18 cellular contexts compared by ENCODE assay signal in the genomic region with DNA sequence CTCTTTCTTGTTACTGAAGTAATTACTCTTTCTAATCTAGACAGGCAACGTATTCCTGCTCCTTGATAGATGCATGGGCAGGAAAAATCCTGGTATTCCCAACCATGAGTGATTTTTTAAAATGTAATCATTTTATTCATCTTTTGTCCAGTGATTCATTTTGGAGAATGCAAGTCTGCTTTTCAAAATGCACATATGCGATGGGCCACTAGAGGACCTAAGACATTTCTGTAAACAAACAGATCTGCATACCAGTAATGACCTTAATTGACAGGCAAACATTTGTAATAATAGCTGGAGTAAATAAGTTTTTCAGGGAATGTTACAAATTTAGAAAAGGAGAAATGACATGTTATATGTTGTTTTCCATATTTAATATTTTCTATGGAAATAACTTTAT.
DNase-seq lines count a peak whose midpoint lies in the region; ATAC-seq and TF ChIP-seq lines count a peak whose summit lies in the region.
"Had no signal": no experiment of that assay in that cellular context is flagged by ENCODE, and none has a peak within 500 bp of the region (broad histone marks: within the 10 kb centered on the region; RNA-seq: fewer than 3 reads in every experiment).

No MANE protein-coding gene starts in this region.

- H3K9me3 ChIP-seq in left ventricle myocardium inferior (replicated peaks) = no peaks in the 10 kb centered on the region
- no peaks in the 10 kb centered on the region for H3K9me3 ChIP-seq in suprapubic skin
- H3K9me3 ChIP-seq: SJCRH30, tibial nerve had no signal

- H3K4me1 Mint-ChIP-seq in naive thymus-derived CD8-positive, alpha-beta T cell = no peaks in the 10 kb centered on the region
- H3K4me1 Mint-ChIP-seq in Calu3 (ENCODE audit: low read depth, unreplicated experiment) = no peaks in the 10 kb centered on the region

- H3K27me3 ChIP-seq in left ventricle myocardium inferior (ENCODE audit: low read depth) = no peaks in the 10 kb centered on the region
- H3K27me3 ChIP-seq in suprapubic skin = no peaks in the 10 kb centered on the region
- H3K27me3 ChIP-seq: SJCRH30, tibial nerve had no signal

- H3K36me3 Mint-ChIP-seq in naive thymus-derived CD8-positive, alpha-beta T cell = no peaks in the 10 kb centered on the region
- no peaks in the 10 kb centered on the region for H3K36me3 Mint-ChIP-seq in Calu3 (ENCODE audit: insufficient read depth, unreplicated experiment)

- no peak for TF ChIP-seq POLR2A in suprapubic skin (IDR thresholded peaks at IDR 0.05)

- intact Hi-C loops in left ventricle myocardium inferior (cut with micrococcal nuclease) = no loop called here
- intact Hi-C loops in left ventricle myocardium superior (cut with micrococcal nuclease) = no loop called here
- intact Hi-C loops in Calu3 (cut with micrococcal nuclease; ENCODE audit: unreplicated experiment) = no loop called here

- H3K27me3 Mint-ChIP-seq in naive thymus-derived CD8-positive, alpha-beta T cell = no peaks in the 10 kb centered on the region
- H3K27me3 Mint-ChIP-seq in Calu3 (ENCODE audit: unreplicated experiment) = no peaks in the 10 kb centered on the region

- POLR2A ChIA-PET in naive thymus-derived CD8-positive, alpha-beta T cell (lab: Charles Lee) = no interaction called here

- CTCF ChIA-PET in Calu3 (lab: Charles Lee) = no interaction called here

- TF ChIP-seq EP300 in suprapubic skin (IDR thresholded peaks at IDR 0.05) = no peak

- BruUV-seq in Calu3 (replicated peaks; lab: Mats Ljungman, UMichigan) = no TSS peak

- H3K4me3 ChIP-seq in left ventricle myocardium inferior = no peak overlapping the region
- H3K4me3 ChIP-seq in fibroblast of pulmonary artery (replicated peaks; ENCODE audit: low read depth, low read length) = no peak overlapping the region
- H3K4me3 ChIP-seq in suprapubic skin = no peak overlapping the region
- H3K4me3 ChIP-seq: SJCRH30, tibial nerve had no signal

- peaks cover 0 to 19% (median 3%) of the 10 kb centered on the region in 9 donors for H3K9me3 Mint-ChIP-seq in naive thymus-derived CD8-positive, alpha-beta T cell
- peaks cover 5% of the 10 kb centered on the region for H3K9me3 Mint-ChIP-seq in Calu3 (ENCODE audit: low read depth, unreplicated experiment)

- WGBS in suprapubic skin = 74% methylated on average over 2 of the region's 2 CpGs

- H3K27ac ChIP-seq in left ventricle myocardium inferior (replicated peaks) (no peak overlapping the region), suprapubic skin (no peak overlapping the region)
- H3K27ac ChIP-seq: SJCRH30, tibial nerve had no signal

- H3K4me1 ChIP-seq in left ventricle myocardium inferior (no peaks in the 10 kb centered on the region), suprapubic skin (no peaks in the 10 kb centered on the region)
- H3K4me1 ChIP-seq: SJCRH30, tibial nerve had no signal

- H3K36me3 ChIP-seq in left ventricle myocardium inferior = no peaks in the 10 kb centered on the region
- H3K36me3 ChIP-seq in suprapubic skin = no peaks in the 10 kb centered on the region
- H3K36me3 ChIP-seq: SJCRH30, tibial nerve had no signal

- ATAC-seq in left ventricle myocardium superior = no peak
- ATAC-seq in GM18867 (IDR thresholded peaks at IDR 0.05; ENCODE audit: unreplicated experiment) = no peak
- ATAC-seq in naive thymus-derived CD8-positive, alpha-beta T cell = no peak
- ATAC-seq: right cardiac atrium had no signal

- no peak overlapping the region for H3K4me3 Mint-ChIP-seq in naive thymus-derived CD8-positive, alpha-beta T cell
- no peak overlapping the region for H3K4me3 Mint-ChIP-seq in Calu3 (ENCODE audit: low read depth, unreplicated experiment)

- no peak overlapping the region for H3K27ac Mint-ChIP-seq in naive thymus-derived CD8-positive, alpha-beta T cell
- H3K27ac Mint-ChIP-seq in Calu3 (ENCODE audit: unreplicated experiment) = no peak overlapping the region

- TF ChIP-seq CTCF in left ventricle myocardium inferior (IDR thresholded peaks at IDR 0.05; ENCODE audit: borderline replicate concordance) (peak; percentile 40), fibroblast of pulmonary artery (IDR thresholded peaks at IDR 0.05; ENCODE audit: low read length, missing control alignments) (peak; percentile 65), suprapubic skin (IDR thresholded peaks at IDR 0.05) (no peak), Calu3 (IDR thresholded peaks at IDR 0.05; ENCODE audit: unreplicated experiment) (no peak)

- no peak for DNase-seq in left ventricle myocardium inferior
- DNase-seq in left ventricle myocardium superior = no peak
- peak; percentile 11 for DNase-seq in SW480 (ENCODE audit: low spot score)
- peak; percentile 61 for DNase-seq in fibroblast of pulmonary artery (ENCODE audit: low read depth)
- DNase-seq in suprapubic skin (ENCODE audit: low spot score in 2 of 2) = no peak
- no peak for DNase-seq in naive thymus-derived CD8-positive, alpha-beta T cell
- DNase-seq in Calu3 = no peak
- DNase-seq: activated CD8-positive, alpha-beta memory T cell treated with anti-CD3 and anti-CD28 coated beads for 24 hours; activated effector memory CD4-positive, alpha-beta T cell treated with anti-CD3 and anti-CD28 coated beads, Interleukin-2, amount 50 U/mL, for 16 hours; AML-193; caudate nucleus; NCI-H1436; NCI-H524 treated with DMSO at 0.1 percent for 48 hours; right cardiac atrium; SJCRH30; stimulated activated CD4-positive, alpha-beta T cell treated with anti-CD3 and anti-CD28 coated beads, Interleukin-2, amount 100 ng/mL, for 24 hours had no signal

Comparison
In these comparisons a context has a peak if more than half of its experiments do, and no peak if none do; other contexts are left out.
1. DNase-seq: peak in SW480 (single experiment) and fibroblast of pulmonary artery (single experiment); none in left ventricle myocardium inferior (single experiment), left ventricle myocardium superior (single experiment), suprapubic skin (0 of 2), naive thymus-derived CD8-positive, alpha-beta T cell (0 of 10) and Calu3 (single experiment).
2. CTCF ChIP-seq: peak in left ventricle myocardium inferior (single experiment) and fibroblast of pulmonary artery (single experiment); none in suprapubic skin (0 of 2) and Calu3 (single experiment).